Comparison of ENCODE assay signal across 18 cellular contexts in the genomic region with DNA sequence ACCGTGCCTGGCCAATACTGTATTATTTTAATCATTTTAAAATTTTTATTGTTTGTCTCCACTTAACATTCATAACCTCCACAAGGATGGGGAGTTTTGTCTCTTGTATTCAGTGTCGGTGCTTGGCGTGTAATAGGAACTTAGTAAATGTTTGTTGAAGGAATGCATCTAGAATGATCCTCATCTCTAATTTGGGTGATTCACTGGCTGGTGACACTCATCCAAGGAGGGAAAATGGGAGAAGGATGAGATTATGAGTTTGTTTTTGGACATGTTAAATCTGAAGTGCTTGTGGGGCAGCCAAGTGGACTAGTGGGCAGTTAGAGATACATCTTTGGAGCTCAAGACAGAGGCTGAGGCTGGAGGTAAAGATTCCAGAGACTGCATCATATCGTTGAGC. TPM values are rescaled to one million over a fixed set of nuclear protein-coding genes. Genes with fewer than 3 reads are reported as not detected.
DNase-seq lines count a peak whose midpoint lies in the region; ATAC-seq and TF ChIP-seq lines count a peak whose summit lies in the region.
"Had no signal": no experiment of that assay in that cellular context is flagged by ENCODE, and none has a peak within 500 bp of the region (broad histone marks: within the 10 kb centered on the region; RNA-seq: fewer than 3 reads in every experiment).

No MANE protein-coding gene starts in this region.

- ATAC-seq in DND-41 (ENCODE audit: insufficient read depth, low read depth) (no peak), GM19023 (IDR thresholded peaks at IDR 0.05; ENCODE audit: unreplicated experiment) (no peak), HG03469 (IDR thresholded peaks at IDR 0.05; ENCODE audit: unreplicated experiment) (no peak)
- ATAC-seq in central memory CD8-positive, alpha-beta T cell (replicated peaks; ENCODE audit: extremely low read depth, poor library complexity, severe bottlenecking) = no peak
- ATAC-seq: HCT116, left lung had no signal

- H4K20me1 ChIP-seq in DND-41 (ENCODE audit: insufficient read depth, low read length) = peaks cover 69% of the 10 kb centered on the region

- H3K9me3 Mint-ChIP-seq in central memory CD8-positive, alpha-beta T cell = no peaks in the 10 kb centered on the region
- H3K9me3 Mint-ChIP-seq in neural crest cell = no peaks in the 10 kb centered on the region
- H3K9me3 Mint-ChIP-seq: naive B cell had no signal

- peaks cover 16% of the 10 kb centered on the region for H3K4me1 ChIP-seq in DND-41 (ENCODE audit: insufficient read depth, low read length)

- H3K27me3 Mint-ChIP-seq in central memory CD8-positive, alpha-beta T cell = no peaks in the 10 kb centered on the region
- no peaks in the 10 kb centered on the region for H3K27me3 Mint-ChIP-seq in neural crest cell (ENCODE audit: low read depth)
- H3K27me3 Mint-ChIP-seq: naive B cell had no signal

- no peaks in the 10 kb centered on the region for H3K9me3 ChIP-seq in DND-41 (ENCODE audit: insufficient read depth, low read length, severe bottlenecking)
- H3K9me3 ChIP-seq: left lung had no signal

- peak overlapping the region; percentile 19; the same call in 1 of the 2 replicates for H3K4me2 ChIP-seq in DND-41 (ENCODE audit: insufficient read depth, low read length)

- no peak overlapping the region for H3K27ac ChIP-seq in DND-41 (ENCODE audit: low read length)

- H3K4me3 ChIP-seq in DND-41 (ENCODE audit: low read depth in 1 of 2, low read length in 2 of 2) = no peak overlapping the region
- H3K4me3 ChIP-seq: left lung had no signal

- no peaks in the 10 kb centered on the region for H3K27me3 ChIP-seq in DND-41 (ENCODE audit: insufficient read depth, low read length, poor library complexity)
- H3K27me3 ChIP-seq: left lung had no signal

- H3K4me1 Mint-ChIP-seq in central memory CD8-positive, alpha-beta T cell = peaks cover 56% of the 10 kb centered on the region
- H3K4me1 Mint-ChIP-seq in neural crest cell = peaks cover 45% of the 10 kb centered on the region

- H3K9ac ChIP-seq in DND-41 (ENCODE audit: low read depth, low read length) = no peak overlapping the region

- TF ChIP-seq CTCF in DND-41 (IDR thresholded peaks at IDR 0.05; ENCODE audit: borderline replicate concordance, extremely low read depth, low read length, poor library complexity, severe bottlenecking) (no peak), neural crest cell (conservative IDR thresholded peaks at IDR 0.05) (no peak)

- peaks cover 18% of the 10 kb centered on the region for H3K36me3 Mint-ChIP-seq in central memory CD8-positive, alpha-beta T cell (ENCODE audit: insufficient read depth)
- peaks cover 3% of the 10 kb centered on the region for H3K36me3 Mint-ChIP-seq in neural crest cell (ENCODE audit: low read depth)
- H3K36me3 Mint-ChIP-seq: naive B cell had no signal

- peaks cover 44% of the 10 kb centered on the region for H3K36me3 ChIP-seq in DND-41 (ENCODE audit: insufficient read depth, low read length)

- no peak overlapping the region for H3K4me3 Mint-ChIP-seq in central memory CD8-positive, alpha-beta T cell
- peak overlapping the region; percentile 18 for H3K4me3 Mint-ChIP-seq in neural crest cell

- H3K79me2 ChIP-seq in DND-41 (ENCODE audit: insufficient read depth, low read length) = peaks cover 99% of the 10 kb centered on the region

- H2AFZ ChIP-seq in DND-41 (ENCODE audit: low read depth, low read length) = no peak overlapping the region

- H3K27ac Mint-ChIP-seq in central memory CD8-positive, alpha-beta T cell (ENCODE audit: low read depth) = peak overlapping the region; percentile 17
- no peak overlapping the region for H3K27ac Mint-ChIP-seq in neural crest cell (ENCODE audit: unreplicated experiment)

- peak; percentile 29 for DNase-seq in AG08395 (ENCODE audit: low spot score)
- DNase-seq in DND-41 = no peak
- no peak for DNase-seq in central memory CD8-positive, alpha-beta T cell (ENCODE audit: low spot score in 2 of 2)
- no peak for DNase-seq in neural crest cell (ENCODE audit: low read depth, low spot score)
- no peak for DNase-seq in EL
- DNase-seq in NCI-H748 treated with DMSO at 0.1 percent for 48 hours (lab: John Stamatoyannopoulos, UW) = no peak
- DNase-seq: activated CD4-positive, alpha-beta T cell treated with anti-CD3 and anti-CD28 coated beads, Interleukin-2, amount 50 U/mL, for 4 hours; activated effector memory CD4-positive, alpha-beta T cell treated with anti-CD3 and anti-CD28 coated beads, Interleukin-2, amount 50 U/mL, for 16 hours; left lung; naive B cell; NCI-H1048; retina; SHP77 treated with DMSO at 0.1 percent for 48 hours; stimulated activated CD4-positive, alpha-beta T cell treated with anti-CD3 and anti-CD28 coated beads, Interleukin-2, amount 100 ng/mL, for 24 hours; stimulated activated CD8-positive, alpha-beta memory T cell treated with anti-CD3 and anti-CD28 coated beads, Interleukin-4, amount 100 ng/mL, for 48 hours had no signal

RNA-seq across cellular contexts. Expression of a gene that starts 5.1 kb away (rescaled TPM):
- total RNA-seq in neural crest cell = 173 and 180 TPM in 2 replicates
